In genomic region chr9:103798620-103799019, GRCh38 we compare ENCODE assay signal across 8 cellular contexts.
A peak's percentile ranks its signal among the peaks of the same experiment; 100 is the strongest.
DNase-seq lines count a peak whose midpoint lies in the region; ATAC-seq, FAIRE-seq and TF ChIP-seq lines count a peak whose summit lies in the region.

No MANE protein-coding gene starts in this region.

- in situ Hi-C loops in astrocyte of the spinal cord (cut with HindIII; ENCODE audit: low sequenced_read_pairs) = no loop called here

- DNase-seq in HTR-8/SVneo (ENCODE audit: insufficient read length, low spot score) (peak; percentile 36), astrocyte of the spinal cord (ENCODE audit: low read depth, low spot score) (peak; percentile 82), activated gamma-delta T cell (lab: John Stamatoyannopoulos, UW) (no peak), DMS114 treated with DMSO at 0.1 percent for 48 hours (lab: John Stamatoyannopoulos, UW; ENCODE audit: unreplicated experiment) (no peak), NCI-H146 treated with DMSO at 0.1 percent for 48 hours (lab: John Stamatoyannopoulos, UW; ENCODE audit: unreplicated experiment) (no peak)
- DNase-seq in activated CD8-positive, alpha-beta memory T cell treated with anti-CD3 and anti-CD28 coated beads for 24 hours = no peak

- no peak for TF ChIP-seq CTCF in astrocyte of the spinal cord (IDR thresholded peaks at IDR 0.05; ENCODE audit: low read depth, low read length)

- no peak for FAIRE-seq in HTR-8/SVneo (lab: Jason Lieb, UNC)

- peak; percentile 100 for ATAC-seq in GM18511 (IDR thresholded peaks at IDR 0.05; ENCODE audit: unreplicated experiment)
- ATAC-seq in GM21619 (IDR thresholded peaks at IDR 0.05; ENCODE audit: unreplicated experiment) = peak; percentile 100

- H3K4me3 ChIP-seq in astrocyte of the spinal cord (ENCODE audit: low read depth, low read length) = no peak overlapping the region

Comparison
In these comparisons a context has a peak if more than half of its experiments do, and no peak if none do; other contexts are left out.
1. DNase-seq: peak in HTR-8/SVneo (single experiment) and astrocyte of the spinal cord (single experiment); none in activated gamma-delta T cell (single experiment), activated CD8-positive, alpha-beta memory T cell treated with anti-CD3 and anti-CD28 coated beads for 24 hours (single experiment), DMS114 treated with DMSO at 0.1 percent for 48 hours (single experiment) and NCI-H146 treated with DMSO at 0.1 percent for 48 hours (single experiment).